In genomic region chr17:51197754-51198153, GRCh38 we compare ENCODE assay signal across 2 cellular contexts.
TF ChIP-seq lines count a peak whose summit lies in the region.

No MANE protein-coding gene starts in this region.

TF ChIP-seq in HepG2, 621 proteins besides CTCF, POLR2A, EP300 and RAD21:
- TF ChIP-seq TBP (CRISPR knock-in tag; IDR thresholded peaks at IDR 0.05) (no peak), CREB1 (IDR thresholded peaks at IDR 0.05) (peak; percentile 26; the same call in 1 of the 2 replicates), CREB1 (CRISPR knock-in tag; IDR thresholded peaks at IDR 0.05) (no peak), ZNF207 (IDR thresholded peaks at IDR 0.05; ENCODE audit: borderline replicate concordance) (no peak), ZNF451 (CRISPR knock-in tag; IDR thresholded peaks at IDR 0.05) (no peak), ZSCAN25 (CRISPR knock-in tag; IDR thresholded peaks at IDR 0.05) (no peak), KLF12 (CRISPR knock-in tag; IDR thresholded peaks at IDR 0.05; ENCODE audit: borderline replicate concordance) (no peak), NFIB (CRISPR knock-in tag; IDR thresholded peaks at IDR 0.05; ENCODE audit: borderline replicate concordance) (no peak), ZFP91 (CRISPR knock-in tag; IDR thresholded peaks at IDR 0.05; ENCODE audit: borderline replicate concordance) (no peak), ELK4 (CRISPR knock-in tag; IDR thresholded peaks at IDR 0.05; ENCODE audit: borderline replicate concordance) (no peak), ATF7 (IDR thresholded peaks at IDR 0.05) (peak; percentile 92), ATF7 (CRISPR knock-in tag; IDR thresholded peaks at IDR 0.05) (no peak), ZNF639 (CRISPR knock-in tag; conservative IDR thresholded peaks at IDR 0.05) (no peak)

TF ChIP-seq in WTC11, 78 proteins besides CTCF, POLR2A, EP300 and RAD21:
- TF ChIP-seq ZNF138 (CRISPR knock-in tag; conservative IDR thresholded peaks at IDR 0.05), result no peak
- TF ChIP-seq JUN (CRISPR knock-in tag; IDR thresholded peaks at IDR 0.05), result no peak
- no peak for TF ChIP-seq SP1 (CRISPR knock-in tag; conservative IDR thresholded peaks at IDR 0.05)
- TF ChIP-seq PRRX2 (CRISPR knock-in tag; IDR thresholded peaks at IDR 0.05), result no peak
- no peak for TF ChIP-seq IRF2 (CRISPR knock-in tag; IDR thresholded peaks at IDR 0.05; ENCODE audit: borderline replicate concordance, low read depth)
- no peak for TF ChIP-seq JAZF1 (CRISPR knock-in tag; IDR thresholded peaks at IDR 0.05)
- TF ChIP-seq NFATC4 (CRISPR knock-in tag; IDR thresholded peaks at IDR 0.05), result no peak
- TF ChIP-seq ZNF317 (CRISPR knock-in tag; IDR thresholded peaks at IDR 0.05; ENCODE audit: borderline replicate concordance, low read depth), result no peak
- TF ChIP-seq IRF1 (CRISPR knock-in tag; IDR thresholded peaks at IDR 0.05), result no peak
- TF ChIP-seq SMAD3 (CRISPR knock-in tag; IDR thresholded peaks at IDR 0.05; ENCODE audit: borderline replicate concordance), result no peak
- TF ChIP-seq PRDM15 (CRISPR knock-in tag; IDR thresholded peaks at IDR 0.05), result no peak
- no peak for TF ChIP-seq TCF7 (CRISPR knock-in tag; IDR thresholded peaks at IDR 0.05; ENCODE audit: low read depth)
- no peak for TF ChIP-seq AFF4 (CRISPR knock-in tag; IDR thresholded peaks at IDR 0.05; ENCODE audit: borderline replicate concordance)
- TF ChIP-seq MXD4 (CRISPR knock-in tag; IDR thresholded peaks at IDR 0.05; ENCODE audit: borderline replicate concordance), result no peak
- TF ChIP-seq STAT6 (CRISPR knock-in tag; conservative IDR thresholded peaks at IDR 0.05; ENCODE audit: low read depth), result no peak
- no peak for TF ChIP-seq RELA (CRISPR knock-in tag; IDR thresholded peaks at IDR 0.05; ENCODE audit: borderline replicate concordance)
- TF ChIP-seq MYBL2 (CRISPR knock-in tag; IDR thresholded peaks at IDR 0.05), result no peak
- no peak for TF ChIP-seq ERG (CRISPR knock-in tag; IDR thresholded peaks at IDR 0.05)
- no peak for TF ChIP-seq E2F5 (CRISPR knock-in tag; IDR thresholded peaks at IDR 0.05)
